ENCODE assay signal across 8 cellular contexts in genomic region chr11:75896843-75897419, GRCh38.
DNase-seq lines count a peak whose midpoint lies in the region; ATAC-seq and TF ChIP-seq lines count a peak whose summit lies in the region.

No MANE protein-coding gene starts in this region.

- H3K4me3 Mint-ChIP-seq in progenitor cell of endocrine pancreas (ENCODE audit: low read depth) = no peak overlapping the region
- H3K4me3 Mint-ChIP-seq in stimulated activated naive CD8-positive, alpha-beta T cell treated with anti-CD3 and anti-CD28 coated beads, Interleukin-15, amount 100 ng/mL, for 72 hours = no peak overlapping the region

- H3K36me3 Mint-ChIP-seq in progenitor cell of endocrine pancreas (ENCODE audit: insufficient read depth) = peaks cover 8% of the 10 kb centered on the region

- no peaks in the 10 kb centered on the region for H3K27me3 Mint-ChIP-seq in progenitor cell of endocrine pancreas
- no peaks in the 10 kb centered on the region for H3K27me3 Mint-ChIP-seq in stimulated activated naive CD8-positive, alpha-beta T cell treated with anti-CD3 and anti-CD28 coated beads, Interleukin-15, amount 100 ng/mL, for 72 hours

- H3K9me3 Mint-ChIP-seq in progenitor cell of endocrine pancreas (ENCODE audit: low read depth) = no peaks in the 10 kb centered on the region
- no peaks in the 10 kb centered on the region for H3K9me3 Mint-ChIP-seq in stimulated activated naive CD8-positive, alpha-beta T cell treated with anti-CD3 and anti-CD28 coated beads, Interleukin-15, amount 100 ng/mL, for 72 hours

- TF ChIP-seq CTCF in LNCaP clone FGC (IDR thresholded peaks at IDR 0.05; ENCODE audit: control insufficient read depth, extremely low read depth, insufficient read depth) (peak; percentile 55), fibroblast of pulmonary artery (IDR thresholded peaks at IDR 0.05; ENCODE audit: low read length, missing control alignments) (peak; percentile 57), progenitor cell of endocrine pancreas (IDR thresholded peaks at IDR 0.05; ENCODE audit: unreplicated experiment) (peak; percentile 80)

- no peaks in the 10 kb centered on the region for H3K4me1 Mint-ChIP-seq in progenitor cell of endocrine pancreas (ENCODE audit: low read depth)
- peaks cover 43% of the 10 kb centered on the region for H3K4me1 Mint-ChIP-seq in stimulated activated naive CD8-positive, alpha-beta T cell treated with anti-CD3 and anti-CD28 coated beads, Interleukin-15, amount 100 ng/mL, for 72 hours

- in situ Hi-C loops in SK-MEL-5 (cut with HindIII; ENCODE audit: low pct_unique_long_range_greater_than_20kb, low sequenced_read_pairs) = no loop called here

- DNase-seq in ELR (ENCODE audit: low read depth) (peak; percentile 73), LNCaP clone FGC (ENCODE audit: low read depth) (no peak), SK-MEL-5 (ENCODE audit: low read depth, low spot score) (peak; percentile 64), fibroblast of pulmonary artery (ENCODE audit: low read depth) (peak; percentile 68), progenitor cell of endocrine pancreas (ENCODE audit: low spot score, unreplicated experiment) (no peak)
- no peak for DNase-seq in stimulated activated CD4-positive, alpha-beta T cell treated with anti-CD3 and anti-CD28 coated beads, Interleukin-2, amount 100 ng/mL, for 48 hours
- DNase-seq in stimulated activated naive CD8-positive, alpha-beta T cell treated with anti-CD3 and anti-CD28 coated beads, Interleukin-15, amount 100 ng/mL, for 72 hours = no peak

- H3K27ac Mint-ChIP-seq in progenitor cell of endocrine pancreas = no peak overlapping the region
- no peak overlapping the region for H3K27ac Mint-ChIP-seq in stimulated activated naive CD8-positive, alpha-beta T cell treated with anti-CD3 and anti-CD28 coated beads, Interleukin-15, amount 100 ng/mL, for 72 hours

- H3K4me3 ChIP-seq in LNCaP clone FGC (ENCODE audit: low read depth, low read length) = no peak overlapping the region
- H3K4me3 ChIP-seq in fibroblast of pulmonary artery (replicated peaks; ENCODE audit: low read depth, low read length) = no peak overlapping the region

- no peak for ATAC-seq in GM21529 (IDR thresholded peaks at IDR 0.05; ENCODE audit: unreplicated experiment)
- no peak for ATAC-seq in stimulated activated naive CD8-positive, alpha-beta T cell treated with anti-CD3 and anti-CD28 coated beads, Interleukin-15, amount 100 ng/mL, for 72 hours

Comparison
In these comparisons a context has a peak if more than half of its experiments do, and no peak if none do; other contexts are left out.
1. DNase-seq: peak in ELR (single experiment), SK-MEL-5 (single experiment) and fibroblast of pulmonary artery (single experiment); none in LNCaP clone FGC (single experiment), progenitor cell of endocrine pancreas (single experiment), stimulated activated CD4-positive, alpha-beta T cell treated with anti-CD3 and anti-CD28 coated beads, Interleukin-2, amount 100 ng/mL, for 48 hours (0 of 2) and stimulated activated naive CD8-positive, alpha-beta T cell treated with anti-CD3 and anti-CD28 coated beads, Interleukin-15, amount 100 ng/mL, for 72 hours (0 of 2).
2. Peak in every context shown above with its lines, with median percentiles within 50 percentile points of each other: CTCF ChIP-seq.